ENCODE assay signal across 8 cellular contexts in the genomic region with DNA sequence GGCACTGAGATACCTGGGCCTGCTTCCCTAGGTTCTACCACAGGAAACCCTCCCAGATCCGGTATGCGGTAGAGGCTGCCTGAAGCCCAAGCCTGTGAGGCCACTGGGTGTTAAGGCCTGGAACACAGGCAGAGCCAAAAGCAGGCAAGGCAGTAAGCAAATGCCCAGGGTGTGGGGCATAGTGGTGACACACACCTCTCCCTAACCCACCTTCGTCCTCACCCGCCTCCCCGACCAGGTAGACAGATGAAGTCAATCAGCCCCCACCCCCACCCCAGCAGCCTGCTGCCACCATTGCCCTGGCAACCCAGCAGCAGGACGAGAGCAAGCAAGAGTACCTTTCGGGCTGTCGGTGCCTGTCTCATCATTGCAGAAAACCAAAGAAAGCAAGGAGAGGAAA. TPM values are rescaled to one million over a fixed set of nuclear protein-coding genes. Genes with fewer than 3 reads are reported as not detected.
DNase-seq lines count a peak whose midpoint lies in the region; ATAC-seq lines count a peak whose summit lies in the region.

No MANE protein-coding gene starts in this region.

- H3K27ac ChIP-seq in ectodermal cell (ENCODE audit: insufficient read depth, low read depth, low read length, poor library complexity, severe bottlenecking) (peak overlapping the region; percentile 70), stomach smooth muscle (ENCODE audit: low read length) (peak overlapping the region; percentile 31)

- H3K9me3 ChIP-seq in ectodermal cell (ENCODE audit: control insufficient read depth, low read length), result no peaks in the 10 kb centered on the region
- H3K9me3 ChIP-seq in stomach smooth muscle (ENCODE audit: control insufficient read depth in 2 of 2, low read length in 2 of 2), result no peaks in the 10 kb centered on the region

- no peaks in the 10 kb centered on the region for H3K27me3 ChIP-seq in ectodermal cell (ENCODE audit: control insufficient read depth, insufficient read depth, low read length, poor library complexity, severe bottlenecking)
- H3K27me3 ChIP-seq in stomach smooth muscle (ENCODE audit: control insufficient read depth in 1 of 2, insufficient read depth in 2 of 2, low read length in 2 of 2), result no peaks in the 10 kb centered on the region

- H3K4me1 ChIP-seq in ectodermal cell (ENCODE audit: control insufficient read depth, insufficient read depth, low read length), result peaks cover 17% of the 10 kb centered on the region
- H3K4me1 ChIP-seq in stomach smooth muscle (ENCODE audit: control insufficient read depth, insufficient read depth, low read length), result peaks cover 34% of the 10 kb centered on the region

- H3K36me3 ChIP-seq in ectodermal cell (ENCODE audit: control insufficient read depth, insufficient read depth, low read length), result peaks cover 28% of the 10 kb centered on the region
- peaks cover 36 to 41% of the 10 kb centered on the region in 2 donors for H3K36me3 ChIP-seq in stomach smooth muscle (ENCODE audit: control insufficient read depth in 2 of 2, insufficient read depth in 2 of 2, low read length in 2 of 2)

- 77 to 78% methylated on average over 8 of the region's 8 CpGs for WGBS in ectodermal cell, 2 experiments

- intact Hi-C loops in left colon (cut with DNase I, micrococcal nuclease), result no loop called here

- ATAC-seq in left colon, result peak; percentile 18
- no peak for ATAC-seq in GM21528 (IDR thresholded peaks at IDR 0.05; ENCODE audit: low FRiP score, unreplicated experiment)

- DNase-seq in NCI-H1436 (lab: John Stamatoyannopoulos, UW), result peak; percentile 11
- no peak for DNase-seq in NCI-H1436 treated with DMSO at 0.1 percent for 48 hours (lab: John Stamatoyannopoulos, UW)
- DNase-seq in left colon, result no peak
- DNase-seq in activated T-cell treated with anti-CD3 and anti-CD28 coated beads, Interleukin-2, amount 50 U/mL, for 48 hours, result no peak
- DNase-seq in SHP77 (lab: John Stamatoyannopoulos, UW), result no peak

- H3K9ac ChIP-seq in stomach smooth muscle (ENCODE audit: low read length in 2 of 2), result peak overlapping the region; percentile 52 to 80

- H3K4me3 ChIP-seq in ectodermal cell (ENCODE audit: insufficient read depth, low read depth, low read length), result peak overlapping the region; percentile 49
- H3K4me3 ChIP-seq in stomach smooth muscle (ENCODE audit: low read length in 2 of 2), result peak overlapping the region; percentile 56 to 74

RNA-seq across cellular contexts. Expression of gene DCTN1, which starts 6.1 kb away (rescaled TPM):
- polyA plus RNA-seq in ectodermal cell (2013, experiment 1 of 4), result 200 TPM
- 216 TPM for polyA plus RNA-seq in ectodermal cell (2013, experiment 2 of 4)
- polyA plus RNA-seq in ectodermal cell (2013, experiment 3 of 4), result 154 TPM
- polyA plus RNA-seq in ectodermal cell (2013, experiment 4 of 4), result 174 TPM
- 100 to 1,000 TPM in 1 of 2 donors, 10 to 100 TPM in 1; 94.6 to 114 TPM for total RNA-seq in left colon

RNA-seq across cellular contexts. Expression of gene SLC4A5, which starts 30.8 kb away (rescaled TPM):
- polyA plus RNA-seq in ectodermal cell (2013, experiment 1 of 4), result 2.2 TPM
- 1.4 TPM for polyA plus RNA-seq in ectodermal cell (2013, experiment 2 of 4)
- 0.80 TPM for polyA plus RNA-seq in ectodermal cell (2013, experiment 3 of 4)
- 2.0 TPM for polyA plus RNA-seq in ectodermal cell (2013, experiment 4 of 4)
- 1 to 10 TPM; 1.4 to 2.2 TPM for total RNA-seq in left colon

RNA-seq across cellular contexts. Expression of gene C2orf81, which starts 47.4 kb away (rescaled TPM):
- polyA plus RNA-seq in ectodermal cell (2013, experiment 1 of 4), result 9.8 TPM
- polyA plus RNA-seq in ectodermal cell (2013, experiment 2 of 4), result 8.0 TPM
- 8.1 TPM for polyA plus RNA-seq in ectodermal cell (2013, experiment 3 of 4)
- polyA plus RNA-seq in ectodermal cell (2013, experiment 4 of 4), result 7.5 TPM
- 1 to 10 TPM in 1 of 2 donors, under 1 TPM in 1; 0.49 to 1.7 TPM for total RNA-seq in left colon

RNA-seq across cellular contexts. Expression of gene WDR54, which starts 47.5 kb away (rescaled TPM):
- polyA plus RNA-seq in ectodermal cell (2013, experiment 1 of 4), result 81.1 TPM
- polyA plus RNA-seq in ectodermal cell (2013, experiment 2 of 4), result 92.4 TPM
- 74.4 TPM for polyA plus RNA-seq in ectodermal cell (2013, experiment 3 of 4)
- polyA plus RNA-seq in ectodermal cell (2013, experiment 4 of 4), result 82.8 TPM
- total RNA-seq in left colon, result 1 to 10 TPM; 2.8 to 5.4 TPM
